Comparison of ENCODE assay signal across 1 cellular context in the genomic region with DNA sequence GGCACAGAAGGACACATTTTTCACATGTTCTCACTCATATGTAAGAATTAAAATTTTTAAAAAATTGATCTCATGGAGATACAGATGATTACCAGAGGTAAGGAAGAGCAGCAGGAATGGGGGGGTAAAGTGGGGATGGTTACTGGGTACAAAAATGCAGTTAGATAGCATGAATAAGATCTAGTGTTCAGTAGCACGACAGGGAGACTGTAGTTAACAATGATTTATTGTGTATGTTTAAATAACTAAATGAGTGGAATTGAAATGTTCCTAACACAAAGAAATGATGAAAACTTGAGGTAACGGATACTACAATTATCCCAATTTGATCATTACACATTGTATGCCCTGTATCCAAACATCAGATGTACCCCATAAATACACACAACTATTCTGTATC.
TF ChIP-seq lines count a peak whose summit lies in the region.

No MANE protein-coding gene starts in this region.

TF ChIP-seq in GM12878, 131 proteins besides CTCF, POLR2A, EP300 and RAD21:
- TF ChIP-seq, protein P1, sequence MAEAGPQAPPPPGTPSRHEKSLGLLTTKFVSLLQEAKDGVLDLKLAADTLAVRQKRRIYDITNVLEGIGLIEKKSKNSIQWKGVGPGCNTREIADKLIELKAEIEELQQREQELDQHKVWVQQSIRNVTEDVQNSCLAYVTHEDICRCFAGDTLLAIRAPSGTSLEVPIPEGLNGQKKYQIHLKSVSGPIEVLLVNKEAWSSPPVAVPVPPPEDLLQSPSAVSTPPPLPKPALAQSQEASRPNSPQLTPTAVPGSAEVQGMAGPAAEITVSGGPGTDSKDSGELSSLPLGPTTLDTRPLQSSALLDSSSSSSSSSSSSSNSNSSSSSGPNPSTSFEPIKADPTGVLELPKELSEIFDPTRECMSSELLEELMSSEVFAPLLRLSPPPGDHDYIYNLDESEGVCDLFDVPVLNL (IDR thresholded peaks at IDR 0.05; ENCODE audit: low read depth, low read length) = no peak
- TF ChIP-seq RFX5 (IDR thresholded peaks at IDR 0.05; ENCODE audit: low read depth, low read length) (no peak), FOXK2 (IDR thresholded peaks at IDR 0.05) (no peak), HDAC6 (IDR thresholded peaks at IDR 0.05; ENCODE audit: unreplicated experiment) (no peak), TCF12 (IDR thresholded peaks at IDR 0.05; ENCODE audit: low read depth, low read length) (no peak), ATF7 (IDR thresholded peaks at IDR 0.05; ENCODE audit: low read depth) (no peak), NR2C1 (IDR thresholded peaks at IDR 0.05) (no peak), FOXM1 (IDR thresholded peaks at IDR 0.05; ENCODE audit: low read depth, low read length) (no peak), NR2C2 (IDR thresholded peaks at IDR 0.05; ENCODE audit: borderline replicate concordance, control insufficient read depth, insufficient read length, low read depth) (no peak), TARDBP (IDR thresholded peaks at IDR 0.05; ENCODE audit: borderline replicate concordance) (no peak), CHD1 (IDR thresholded peaks at IDR 0.05; ENCODE audit: low read depth, low read length) (no peak), ZNF24 (IDR thresholded peaks at IDR 0.05) (no peak), NBN (IDR thresholded peaks at IDR 0.05) (no peak), JUND (IDR thresholded peaks at IDR 0.05; ENCODE audit: low read depth, low read length) (no peak), MEF2A (IDR thresholded peaks at IDR 0.05; ENCODE audit: insufficient read depth, low read depth, low read length) (no peak)
- TF ChIP-seq, protein P2, sequence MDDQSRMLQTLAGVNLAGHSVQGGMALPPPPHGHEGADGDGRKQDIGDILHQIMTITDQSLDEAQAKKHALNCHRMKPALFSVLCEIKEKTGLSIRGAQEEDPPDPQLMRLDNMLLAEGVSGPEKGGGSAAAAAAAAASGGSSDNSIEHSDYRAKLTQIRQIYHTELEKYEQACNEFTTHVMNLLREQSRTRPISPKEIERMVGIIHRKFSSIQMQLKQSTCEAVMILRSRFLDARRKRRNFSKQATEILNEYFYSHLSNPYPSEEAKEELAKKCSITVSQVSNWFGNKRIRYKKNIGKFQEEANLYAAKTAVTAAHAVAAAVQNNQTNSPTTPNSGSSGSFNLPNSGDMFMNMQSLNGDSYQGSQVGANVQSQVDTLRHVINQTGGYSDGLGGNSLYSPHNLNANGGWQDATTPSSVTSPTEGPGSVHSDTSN (IDR thresholded peaks at IDR 0.05; ENCODE audit: insufficient replicate concordance, low read depth, low read length) = no peak
- TF ChIP-seq, protein P3, sequence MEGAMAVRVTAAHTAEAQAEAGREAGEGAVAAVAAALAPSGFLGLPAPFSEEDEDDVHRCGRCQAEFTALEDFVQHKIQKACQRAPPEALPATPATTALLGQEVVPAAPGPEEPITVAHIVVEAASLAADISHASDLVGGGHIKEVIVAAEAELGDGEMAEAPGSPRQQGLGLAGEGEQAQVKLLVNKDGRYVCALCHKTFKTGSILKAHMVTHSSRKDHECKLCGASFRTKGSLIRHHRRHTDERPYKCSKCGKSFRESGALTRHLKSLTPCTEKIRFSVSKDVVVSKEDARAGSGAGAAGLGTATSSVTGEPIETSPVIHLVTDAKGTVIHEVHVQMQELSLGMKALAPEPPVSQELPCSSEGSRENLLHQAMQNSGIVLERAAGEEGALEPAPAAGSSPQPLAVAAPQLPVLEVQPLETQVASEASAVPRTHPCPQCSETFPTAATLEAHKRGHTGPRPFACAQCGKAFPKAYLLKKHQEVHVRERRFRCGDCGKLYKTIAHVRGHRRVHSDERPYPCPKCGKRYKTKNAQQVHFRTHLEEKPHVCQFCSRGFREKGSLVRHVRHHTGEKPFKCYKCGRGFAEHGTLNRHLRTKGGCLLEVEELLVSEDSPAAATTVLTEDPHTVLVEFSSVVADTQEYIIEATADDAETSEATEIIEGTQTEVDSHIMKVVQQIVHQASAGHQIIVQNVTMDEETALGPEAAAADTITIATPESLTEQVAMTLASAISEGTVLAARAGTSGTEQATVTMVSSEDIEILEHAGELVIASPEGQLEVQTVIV (IDR thresholded peaks at IDR 0.05; ENCODE audit: borderline replicate concordance, partially characterized antibody) = no peak
- TF ChIP-seq, protein P4, sequence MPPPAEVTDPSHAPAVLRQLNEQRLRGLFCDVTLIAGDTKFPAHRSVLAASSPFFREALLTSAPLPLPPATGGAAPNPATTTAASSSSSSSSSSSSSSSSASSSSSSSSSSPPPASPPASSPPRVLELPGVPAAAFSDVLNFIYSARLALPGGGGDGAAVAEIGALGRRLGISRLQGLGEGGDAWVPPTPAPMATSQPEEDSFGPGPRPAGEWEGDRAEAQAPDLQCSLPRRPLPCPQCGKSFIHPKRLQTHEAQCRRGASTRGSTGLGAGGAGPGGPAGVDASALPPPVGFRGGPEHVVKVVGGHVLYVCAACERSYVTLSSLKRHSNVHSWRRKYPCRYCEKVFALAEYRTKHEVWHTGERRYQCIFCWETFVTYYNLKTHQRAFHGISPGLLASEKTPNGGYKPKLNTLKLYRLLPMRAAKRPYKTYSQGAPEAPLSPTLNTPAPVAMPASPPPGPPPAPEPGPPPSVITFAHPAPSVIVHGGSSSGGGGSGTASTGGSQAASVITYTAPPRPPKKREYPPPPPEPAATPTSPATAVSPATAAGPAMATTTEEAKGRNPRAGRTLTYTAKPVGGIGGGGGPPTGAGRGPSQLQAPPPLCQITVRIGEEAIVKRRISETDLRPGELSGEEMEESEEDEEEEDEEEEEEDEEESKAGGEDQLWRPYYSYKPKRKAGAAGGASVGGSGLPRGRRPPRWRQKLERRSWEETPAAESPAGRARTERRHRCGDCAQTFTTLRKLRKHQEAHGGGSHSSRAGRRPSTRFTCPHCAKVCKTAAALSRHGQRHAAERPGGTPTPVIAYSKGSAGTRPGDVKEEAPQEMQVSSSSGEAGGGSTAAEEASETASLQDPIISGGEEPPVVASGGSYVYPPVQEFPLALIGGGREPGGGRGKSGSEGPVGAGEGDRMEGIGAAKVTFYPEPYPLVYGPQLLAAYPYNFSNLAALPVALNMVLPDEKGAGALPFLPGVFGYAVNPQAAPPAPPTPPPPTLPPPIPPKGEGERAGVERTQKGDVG (CRISPR knock-in tag; IDR thresholded peaks at IDR 0.05) = no peak
